In genomic region chr3:54960736-54961135, GRCh38 we compare ENCODE assay signal across 30 cellular contexts. TPM values are rescaled to one million over a fixed set of nuclear protein-coding genes. Genes with fewer than 3 reads are reported as not detected.
"Had no signal": no experiment of that assay in that cellular context is flagged by ENCODE, and none has a peak within 500 bp of the region (broad histone marks: within the 10 kb centered on the region; RNA-seq: fewer than 3 reads in every experiment).

No MANE protein-coding gene starts in this region.

- H2AFZ ChIP-seq: hepatocyte, parathyroid adenoma had no signal

- H3K4me3 ChIP-seq: coronary artery, hepatocyte, tibial artery had no signal

- H3K79me2 ChIP-seq: hepatocyte, parathyroid adenoma had no signal

- H3K4me2 ChIP-seq: hepatocyte had no signal

- H3K27me3 ChIP-seq: foreskin keratinocyte, hepatocyte, tibial artery had no signal

- DNase-seq: activated CD4-positive, alpha-beta T cell treated with anti-CD3 and anti-CD28 coated beads, Interleukin-2, amount 10 ng/mL, durations not matched to agents 7 days and 5 days; activated CD4-positive, CD25-positive, alpha-beta regulatory T cell treated with anti-CD3 and anti-CD28 coated beads, Interleukin-2, amount 50 U/mL, for 72 hours; activated CD8-positive, alpha-beta T cell treated with anti-CD3 and anti-CD28 coated beads for 36 hours; activated gamma-delta T cell treated with Interleukin-2 at 50 U/mL for 16 hours; aorta; cerebellar nuclear complex; endodermal cell; foreskin keratinocyte; glutamatergic neuron; left ventricle myocardium superior; mammary epithelial cell; nephron progenitor cell; nucleus accumbens; right cardiac atrium; stimulated activated CD4-positive, alpha-beta T cell treated with anti-CD3 and anti-CD28 coated beads, Interleukin-12 subunit alpha, Interleukin-12 subunit beta, amount 100 ng/mL, for 4 hours; stimulated activated CD4-positive, alpha-beta T cell treated with anti-CD3 and anti-CD28 coated beads, Interleukin-4, amount 100 ng/mL, for 4 hours; substantia nigra; T-cell; tibial artery had no signal

- H3K9me3 ChIP-seq: tibial artery had no signal

- ATAC-seq: activated CD8-positive, alpha-beta T cell treated with anti-CD3 and anti-CD28 coated beads for 36 hours; activated naive CD4-positive, alpha-beta T cell treated with anti-CD3 and anti-CD28 coated beads, Interleukin-2, amount 50 U/mL, for 72 hours; foreskin keratinocyte; left ventricle myocardium superior; right cardiac atrium; T-cell had no signal

- H3K9ac ChIP-seq: parathyroid adenoma had no signal

- H3K27ac ChIP-seq: coronary artery, epithelial cell of prostate, foreskin keratinocyte, hepatocyte, parathyroid adenoma, tibial artery, VCaP had no signal

- H3K36me3 ChIP-seq: tibial artery had no signal

- H3K4me1 ChIP-seq: tibial artery had no signal

RNA-seq across cellular contexts. Expression of gene LRTM1, which starts 32.9 kb away (rescaled TPM):
- total RNA-seq: activated CD4-positive, alpha-beta T cell treated with anti-CD3 and anti-CD28 coated beads, Interleukin-2, amount 10 ng/mL, durations not matched to agents 7 days and 5 days; activated CD8-positive, alpha-beta T cell treated with anti-CD3 and anti-CD28 coated beads for 36 hours; activated naive CD4-positive, alpha-beta T cell treated with anti-CD3 and anti-CD28 coated beads, Interleukin-2, amount 50 U/mL, for 72 hours; aorta; endodermal cell; fibroblast of lung; foreskin keratinocyte; hepatocyte; left ventricle myocardium superior; mammary epithelial cell; mononuclear cell; pulmonary artery endothelial cell; right cardiac atrium; T-cell had no signal
- polyA plus RNA-seq: adipose tissue, aorta, foreskin keratinocyte, mammary epithelial cell, right cardiac atrium, urinary bladder had no signal
